In the genomic region with DNA sequence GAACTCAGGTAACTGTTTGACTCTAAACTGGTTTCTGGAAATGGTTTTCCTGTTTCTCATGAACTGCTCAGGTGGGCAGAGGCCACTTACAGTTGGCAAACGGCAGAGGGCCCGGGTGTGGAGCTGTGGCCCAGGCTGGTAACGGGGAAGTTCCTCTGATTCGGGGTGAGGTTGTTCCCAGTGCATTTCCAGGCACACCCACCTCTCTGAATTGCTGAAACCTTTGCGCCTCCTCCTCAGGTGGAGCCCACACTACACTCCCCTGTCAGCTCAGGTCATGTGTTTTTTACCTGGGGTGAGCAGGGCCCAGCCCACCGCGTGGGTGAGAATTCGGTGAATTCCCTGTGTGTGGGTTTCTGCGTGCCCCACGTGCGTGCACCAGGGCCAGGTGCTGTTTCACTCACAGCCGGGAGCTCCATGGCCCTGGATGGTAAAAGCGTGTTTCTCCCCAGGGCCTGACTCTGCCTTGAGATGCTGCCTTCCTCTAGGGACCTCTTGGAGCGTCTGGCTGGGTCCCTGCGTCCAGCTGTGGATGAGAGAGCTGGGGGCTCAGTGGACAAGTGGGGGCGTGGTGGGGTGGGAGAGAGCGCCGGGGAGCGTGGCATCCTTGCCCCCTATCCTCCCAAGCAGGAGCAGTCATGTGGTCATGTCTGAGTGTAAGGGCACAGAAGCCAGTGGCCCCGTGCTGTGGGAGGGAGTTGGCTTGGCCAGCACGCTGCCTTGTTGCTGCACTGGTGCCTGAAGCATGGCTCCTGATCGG, we compare ENCODE assay signal across 1 cellular context.
A peak's percentile ranks its signal among the peaks of the same experiment; 100 is the strongest.
TF ChIP-seq lines count a peak whose summit lies in the region.

No MANE protein-coding gene starts in this region.

TF ChIP-seq in HepG2, 621 proteins besides CTCF, POLR2A, EP300 and RAD21 (continued from another document):
- TF ChIP-seq, protein P1, sequence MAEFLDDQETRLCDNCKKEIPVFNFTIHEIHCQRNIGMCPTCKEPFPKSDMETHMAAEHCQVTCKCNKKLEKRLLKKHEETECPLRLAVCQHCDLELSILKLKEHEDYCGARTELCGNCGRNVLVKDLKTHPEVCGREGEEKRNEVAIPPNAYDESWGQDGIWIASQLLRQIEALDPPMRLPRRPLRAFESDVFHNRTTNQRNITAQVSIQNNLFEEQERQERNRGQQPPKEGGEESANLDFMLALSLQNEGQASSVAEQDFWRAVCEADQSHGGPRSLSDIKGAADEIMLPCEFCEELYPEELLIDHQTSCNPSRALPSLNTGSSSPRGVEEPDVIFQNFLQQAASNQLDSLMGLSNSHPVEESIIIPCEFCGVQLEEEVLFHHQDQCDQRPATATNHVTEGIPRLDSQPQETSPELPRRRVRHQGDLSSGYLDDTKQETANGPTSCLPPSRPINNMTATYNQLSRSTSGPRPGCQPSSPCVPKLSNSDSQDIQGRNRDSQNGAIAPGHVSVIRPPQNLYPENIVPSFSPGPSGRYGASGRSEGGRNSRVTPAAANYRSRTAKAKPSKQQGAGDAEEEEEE (CRISPR knock-in tag; IDR thresholded peaks at IDR 0.05; ENCODE audit: borderline replicate concordance): no peak
- no peak for TF ChIP-seq HOXD1 (CRISPR knock-in tag; IDR thresholded peaks at IDR 0.05)
- no peak for TF ChIP-seq ELF3 (CRISPR knock-in tag; IDR thresholded peaks at IDR 0.05)
- no peak for TF ChIP-seq FOXP1 (IDR thresholded peaks at IDR 0.05)
- TF ChIP-seq FOXP1 (CRISPR knock-in tag; IDR thresholded peaks at IDR 0.05): no peak
- no peak for TF ChIP-seq REL (CRISPR knock-in tag; conservative IDR thresholded peaks at IDR 0.05)
- TF ChIP-seq, protein P2, sequence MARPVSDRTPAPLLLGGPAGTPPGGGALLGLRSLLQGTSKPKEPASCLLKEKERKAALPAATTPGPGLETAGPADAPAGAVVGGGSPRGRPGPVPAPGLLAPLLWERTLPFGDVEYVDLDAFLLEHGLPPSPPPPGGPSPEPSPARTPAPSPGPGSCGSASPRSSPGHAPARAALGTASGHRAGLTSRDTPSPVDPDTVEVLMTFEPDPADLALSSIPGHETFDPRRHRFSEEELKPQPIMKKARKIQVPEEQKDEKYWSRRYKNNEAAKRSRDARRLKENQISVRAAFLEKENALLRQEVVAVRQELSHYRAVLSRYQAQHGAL (CRISPR knock-in tag; IDR thresholded peaks at IDR 0.05; ENCODE audit: not compliant biosample characterization): no peak
- TF ChIP-seq HNF4A (CRISPR knock-in tag; IDR thresholded peaks at IDR 0.05): no peak
- TF ChIP-seq, protein P3, sequence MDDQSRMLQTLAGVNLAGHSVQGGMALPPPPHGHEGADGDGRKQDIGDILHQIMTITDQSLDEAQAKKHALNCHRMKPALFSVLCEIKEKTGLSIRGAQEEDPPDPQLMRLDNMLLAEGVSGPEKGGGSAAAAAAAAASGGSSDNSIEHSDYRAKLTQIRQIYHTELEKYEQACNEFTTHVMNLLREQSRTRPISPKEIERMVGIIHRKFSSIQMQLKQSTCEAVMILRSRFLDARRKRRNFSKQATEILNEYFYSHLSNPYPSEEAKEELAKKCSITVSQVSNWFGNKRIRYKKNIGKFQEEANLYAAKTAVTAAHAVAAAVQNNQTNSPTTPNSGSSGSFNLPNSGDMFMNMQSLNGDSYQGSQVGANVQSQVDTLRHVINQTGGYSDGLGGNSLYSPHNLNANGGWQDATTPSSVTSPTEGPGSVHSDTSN (CRISPR knock-in tag; IDR thresholded peaks at IDR 0.05; ENCODE audit: borderline replicate concordance): no peak
- TF ChIP-seq, protein P4, sequence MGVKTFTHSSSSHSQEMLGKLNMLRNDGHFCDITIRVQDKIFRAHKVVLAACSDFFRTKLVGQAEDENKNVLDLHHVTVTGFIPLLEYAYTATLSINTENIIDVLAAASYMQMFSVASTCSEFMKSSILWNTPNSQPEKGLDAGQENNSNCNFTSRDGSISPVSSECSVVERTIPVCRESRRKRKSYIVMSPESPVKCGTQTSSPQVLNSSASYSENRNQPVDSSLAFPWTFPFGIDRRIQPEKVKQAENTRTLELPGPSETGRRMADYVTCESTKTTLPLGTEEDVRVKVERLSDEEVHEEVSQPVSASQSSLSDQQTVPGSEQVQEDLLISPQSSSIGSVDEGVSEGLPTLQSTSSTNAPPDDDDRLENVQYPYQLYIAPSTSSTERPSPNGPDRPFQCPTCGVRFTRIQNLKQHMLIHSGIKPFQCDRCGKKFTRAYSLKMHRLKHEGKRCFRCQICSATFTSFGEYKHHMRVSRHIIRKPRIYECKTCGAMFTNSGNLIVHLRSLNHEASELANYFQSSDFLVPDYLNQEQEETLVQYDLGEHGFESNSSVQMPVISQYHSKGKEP (CRISPR knock-in tag; IDR thresholded peaks at IDR 0.05): no peak
- TF ChIP-seq SALL1 (CRISPR knock-in tag; IDR thresholded peaks at IDR 0.05): 0 out of 2 replicates have a peak, but pooled peaks have one; percentile 12
- TF ChIP-seq CBX2 (IDR thresholded peaks at IDR 0.05; ENCODE audit: low read depth, low read length): no peak
- no peak for TF ChIP-seq CBX2 (CRISPR knock-in tag; IDR thresholded peaks at IDR 0.05; ENCODE audit: low read depth)
- TF ChIP-seq, protein P5, sequence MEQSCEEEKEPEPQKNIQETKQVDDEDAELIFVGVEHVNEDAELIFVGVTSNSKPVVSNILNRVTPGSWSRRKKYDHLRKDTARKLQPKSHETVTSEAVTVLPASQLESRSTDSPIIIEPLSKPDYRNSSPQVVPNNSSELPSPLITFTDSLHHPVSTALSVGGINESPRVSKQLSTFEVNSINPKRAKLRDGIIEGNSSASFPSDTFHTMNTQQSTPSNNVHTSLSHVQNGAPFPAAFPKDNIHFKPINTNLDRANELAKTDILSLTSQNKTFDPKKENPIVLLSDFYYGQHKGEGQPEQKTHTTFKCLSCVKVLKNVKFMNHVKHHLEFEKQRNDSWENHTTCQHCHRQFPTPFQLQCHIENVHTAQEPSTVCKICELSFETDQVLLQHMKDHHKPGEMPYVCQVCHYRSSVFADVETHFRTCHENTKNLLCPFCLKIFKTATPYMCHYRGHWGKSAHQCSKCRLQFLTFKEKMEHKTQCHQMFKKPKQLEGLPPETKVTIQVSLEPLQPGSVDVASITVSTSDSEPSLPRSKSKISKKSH (CRISPR knock-in tag; IDR thresholded peaks at IDR 0.05; ENCODE audit: borderline replicate concordance): no peak
- TF ChIP-seq MYNN (CRISPR knock-in tag; IDR thresholded peaks at IDR 0.05; ENCODE audit: low read depth): no peak
- TF ChIP-seq, protein P6, sequence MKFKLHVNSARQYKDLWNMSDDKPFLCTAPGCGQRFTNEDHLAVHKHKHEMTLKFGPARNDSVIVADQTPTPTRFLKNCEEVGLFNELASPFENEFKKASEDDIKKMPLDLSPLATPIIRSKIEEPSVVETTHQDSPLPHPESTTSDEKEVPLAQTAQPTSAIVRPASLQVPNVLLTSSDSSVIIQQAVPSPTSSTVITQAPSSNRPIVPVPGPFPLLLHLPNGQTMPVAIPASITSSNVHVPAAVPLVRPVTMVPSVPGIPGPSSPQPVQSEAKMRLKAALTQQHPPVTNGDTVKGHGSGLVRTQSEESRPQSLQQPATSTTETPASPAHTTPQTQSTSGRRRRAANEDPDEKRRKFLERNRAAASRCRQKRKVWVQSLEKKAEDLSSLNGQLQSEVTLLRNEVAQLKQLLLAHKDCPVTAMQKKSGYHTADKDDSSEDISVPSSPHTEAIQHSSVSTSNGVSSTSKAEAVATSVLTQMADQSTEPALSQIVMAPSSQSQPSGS (CRISPR knock-in tag; IDR thresholded peaks at IDR 0.05): no peak
- TF ChIP-seq KDM5A (IDR thresholded peaks at IDR 0.05; ENCODE audit: borderline replicate concordance, low read length): no peak
- TF ChIP-seq, protein P7, sequence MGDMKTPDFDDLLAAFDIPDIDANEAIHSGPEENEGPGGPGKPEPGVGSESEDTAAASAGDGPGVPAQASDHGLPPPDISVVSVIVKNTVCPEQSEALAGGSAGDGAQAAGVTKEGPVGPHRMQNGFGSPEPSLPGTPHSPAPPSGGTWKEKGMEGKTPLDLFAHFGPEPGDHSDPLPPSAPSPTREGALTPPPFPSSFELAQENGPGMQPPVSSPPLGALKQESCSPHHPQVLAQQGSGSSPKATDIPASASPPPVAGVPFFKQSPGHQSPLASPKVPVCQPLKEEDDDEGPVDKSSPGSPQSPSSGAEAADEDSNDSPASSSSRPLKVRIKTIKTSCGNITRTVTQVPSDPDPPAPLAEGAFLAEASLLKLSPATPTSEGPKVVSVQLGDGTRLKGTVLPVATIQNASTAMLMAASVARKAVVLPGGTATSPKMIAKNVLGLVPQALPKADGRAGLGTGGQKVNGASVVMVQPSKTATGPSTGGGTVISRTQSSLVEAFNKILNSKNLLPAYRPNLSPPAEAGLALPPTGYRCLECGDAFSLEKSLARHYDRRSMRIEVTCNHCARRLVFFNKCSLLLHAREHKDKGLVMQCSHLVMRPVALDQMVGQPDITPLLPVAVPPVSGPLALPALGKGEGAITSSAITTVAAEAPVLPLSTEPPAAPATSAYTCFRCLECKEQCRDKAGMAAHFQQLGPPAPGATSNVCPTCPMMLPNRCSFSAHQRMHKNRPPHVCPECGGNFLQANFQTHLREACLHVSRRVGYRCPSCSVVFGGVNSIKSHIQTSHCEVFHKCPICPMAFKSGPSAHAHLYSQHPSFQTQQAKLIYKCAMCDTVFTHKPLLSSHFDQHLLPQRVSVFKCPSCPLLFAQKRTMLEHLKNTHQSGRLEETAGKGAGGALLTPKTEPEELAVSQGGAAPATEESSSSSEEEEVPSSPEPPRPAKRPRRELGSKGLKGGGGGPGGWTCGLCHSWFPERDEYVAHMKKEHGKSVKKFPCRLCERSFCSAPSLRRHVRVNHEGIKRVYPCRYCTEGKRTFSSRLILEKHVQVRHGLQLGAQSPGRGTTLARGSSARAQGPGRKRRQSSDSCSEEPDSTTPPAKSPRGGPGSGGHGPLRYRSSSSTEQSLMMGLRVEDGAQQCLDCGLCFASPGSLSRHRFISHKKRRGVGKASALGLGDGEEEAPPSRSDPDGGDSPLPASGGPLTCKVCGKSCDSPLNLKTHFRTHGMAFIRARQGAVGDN (CRISPR knock-in tag; IDR thresholded peaks at IDR 0.05): peak; percentile 56
- TF ChIP-seq ZNF557 (CRISPR knock-in tag; IDR thresholded peaks at IDR 0.05): no peak
- TF ChIP-seq ZBTB38 (CRISPR knock-in tag; IDR thresholded peaks at IDR 0.05): 0 out of 2 replicates have a peak, but pooled peaks have one; percentile 17
